20 cellular contexts compared by ENCODE assay signal in the genomic region with DNA sequence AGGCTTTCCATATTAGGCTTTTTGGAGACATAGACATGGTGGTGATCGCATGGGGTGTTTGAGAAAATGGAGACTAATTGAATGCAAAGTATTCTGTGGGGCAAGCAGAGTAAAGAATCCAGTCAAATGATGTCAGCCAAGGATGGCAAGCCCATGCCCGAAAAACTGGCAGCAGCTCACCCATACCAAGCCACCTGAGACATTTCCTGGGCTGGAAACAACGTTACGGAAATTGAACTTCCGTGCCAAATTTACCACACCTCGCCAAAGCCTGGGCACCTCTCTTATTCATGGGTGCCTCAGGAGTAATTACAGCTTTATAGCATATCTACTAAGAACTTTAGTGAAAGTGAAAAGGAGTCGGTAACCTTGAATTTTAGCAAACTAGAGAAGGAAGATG.
DNase-seq lines count a peak whose midpoint lies in the region; ATAC-seq and TF ChIP-seq lines count a peak whose summit lies in the region.
"Had no signal": no experiment of that assay in that cellular context is flagged by ENCODE, and none has a peak within 500 bp of the region (broad histone marks: within the 10 kb centered on the region; RNA-seq: fewer than 3 reads in every experiment).

No MANE protein-coding gene starts in this region.

- CTCF ChIA-PET in RWPE1 (lab: Yijun Ruan, JAX) = interaction anchor here (1.7 kb wide), 1 partner anchor 133 kb away, joined by 7 read pairs; no protein-coding TSS in a partner anchor

- 61% methylated on average over 7 of the region's 7 CpGs for WGBS in suprapubic skin

- no peak for ATAC-seq in HG03097 (IDR thresholded peaks at IDR 0.05; ENCODE audit: low FRiP score, unreplicated experiment)
- ATAC-seq in GM21447 (IDR thresholded peaks at IDR 0.05; ENCODE audit: unreplicated experiment) = no peak
- no peak for ATAC-seq in HG02798 (IDR thresholded peaks at IDR 0.05; ENCODE audit: poor library complexity, unreplicated experiment)

- no peaks in the 10 kb centered on the region for H3K27me3 ChIP-seq in muscle layer of duodenum (ENCODE audit: low read depth, low read length)
- H3K27me3 ChIP-seq in suprapubic skin = no peaks in the 10 kb centered on the region

- no peaks in the 10 kb centered on the region for H3K9me3 ChIP-seq in muscle layer of duodenum (ENCODE audit: control insufficient read depth in 1 of 2, low read length in 2 of 2)
- H3K9me3 ChIP-seq in suprapubic skin = no peaks in the 10 kb centered on the region

- TF ChIP-seq POLR2A in suprapubic skin (IDR thresholded peaks at IDR 0.05) = no peak

- H3K36me3 ChIP-seq in muscle layer of duodenum (ENCODE audit: control insufficient read depth in 1 of 2, insufficient read depth in 2 of 2, low read length in 2 of 2) = peaks cover 3 to 12% of the 10 kb centered on the region in 2 donors
- H3K36me3 ChIP-seq in suprapubic skin = no peaks in the 10 kb centered on the region

- peak overlapping the region in 1 of 2 donors; percentile 26 for H3K4me3 ChIP-seq in muscle layer of duodenum (ENCODE audit: low read depth in 1 of 2, low read length in 2 of 2)
- H3K4me3 ChIP-seq in suprapubic skin = no peak overlapping the region

- TF ChIP-seq EP300 in suprapubic skin (IDR thresholded peaks at IDR 0.05) = no peak

- H3K4me1 ChIP-seq in muscle layer of duodenum (ENCODE audit: control insufficient read depth in 1 of 2, insufficient read depth in 2 of 2, low read length in 2 of 2) (peaks cover 15 to 71% of the 10 kb centered on the region in 2 donors), suprapubic skin (peaks cover 71% of the 10 kb centered on the region)

- no peak for TF ChIP-seq CTCF in RWPE1 (conservative IDR thresholded peaks at IDR 0.05; ENCODE audit: low read depth)
- TF ChIP-seq CTCF in suprapubic skin (IDR thresholded peaks at IDR 0.05) = no peak

- POLR2A ChIA-PET in RWPE1 (lab: Yijun Ruan, JAX; ENCODE audit: low non-redundant PET) = no interaction called here

- DNase-seq in RWPE1 (ENCODE audit: low spot score) (peak; percentile 53), dermis blood vessel endothelial cell (peak; percentile 12), suprapubic skin (ENCODE audit: low spot score in 2 of 2) (no peak), epidermal melanocyte (ENCODE audit: insufficient read length, low spot score) (no peak)
- DNase-seq: activated CD4-positive, alpha-beta T cell treated with anti-CD3 and anti-CD28 coated beads, Interleukin-2, amount 50 U/mL, for 4 hours; C1 segment of cervical spinal cord; cerebellar nuclear complex; endodermal cell; foreskin fibroblast; GF-D8; H9; kidney glomerular epithelial cell; NCI-H1436 treated with DMSO at 0.1 percent for 48 hours; SHP77 treated with DMSO at 0.1 percent for 48 hours; stimulated activated CD4-positive, alpha-beta T cell treated with anti-CD3 and anti-CD28 coated beads, Interleukin-15, amount 100 ng/mL, for 24 hours had no signal

- H3K27ac ChIP-seq in RWPE1 = peak overlapping the region; percentile 64; the same call in 1 of the 2 replicates
- H3K27ac ChIP-seq in muscle layer of duodenum (ENCODE audit: low read length) = peak overlapping the region; percentile 84
- H3K27ac ChIP-seq in suprapubic skin = peak overlapping the region; percentile 82
- H3K27ac ChIP-seq: VCaP had no signal

Comparison
In these comparisons a context has a peak if more than half of its experiments do, and no peak if none do; other contexts are left out.
1. DNase-seq: peak in RWPE1 (single experiment) and dermis blood vessel endothelial cell (single experiment); none in suprapubic skin (0 of 2) and epidermal melanocyte (single experiment).
2. Peak in every context shown above with its lines, with median percentiles within 50 percentile points of each other: H3K27ac ChIP-seq.